8 cellular contexts compared by ENCODE assay signal in the genomic region with DNA sequence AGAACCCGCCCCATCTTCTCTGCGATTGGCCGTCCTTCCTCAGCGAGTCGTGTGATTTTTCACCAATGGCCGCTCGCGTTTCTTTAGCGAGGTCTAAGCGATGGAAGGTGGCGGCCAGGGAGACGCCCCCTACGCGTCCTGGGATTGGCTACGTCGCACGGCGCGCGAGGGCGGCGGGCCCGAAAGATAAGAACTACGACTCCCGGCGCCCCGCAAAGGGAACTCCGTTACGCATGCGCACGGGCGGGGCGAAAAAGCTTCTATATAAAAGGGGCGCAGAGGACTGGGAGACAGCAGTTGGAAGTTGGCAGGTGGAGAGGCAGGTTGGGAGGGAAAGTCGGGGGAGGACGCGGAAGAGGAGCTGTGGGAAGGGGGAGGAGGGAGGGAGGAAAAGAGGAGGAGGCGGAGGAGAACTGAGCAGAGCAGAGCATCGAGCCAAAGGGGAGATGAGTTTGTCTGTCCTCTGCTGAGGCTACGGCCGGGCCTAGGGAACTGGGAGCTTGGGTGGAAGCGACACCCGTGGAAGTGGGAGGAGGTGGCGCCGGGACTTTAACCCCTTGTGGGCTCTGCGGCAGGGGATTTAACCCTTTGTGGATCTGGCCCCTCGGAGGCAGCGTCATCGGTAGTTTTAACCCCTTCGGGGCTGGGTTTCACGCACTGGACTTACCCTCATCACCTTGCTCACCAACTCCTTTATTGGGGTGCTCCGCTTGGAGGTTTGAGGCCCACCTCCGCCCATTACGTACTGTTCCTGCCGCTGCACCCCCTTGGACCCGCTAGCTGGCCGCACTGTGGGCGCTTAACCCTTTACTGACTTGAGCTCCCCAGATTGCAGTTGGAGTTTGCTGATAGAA. TPM values are rescaled to one million over a fixed set of nuclear protein-coding genes. Genes with fewer than 3 reads are reported as not detected.
DNase-seq lines count a peak whose midpoint lies in the region; ATAC-seq and TF ChIP-seq lines count a peak whose summit lies in the region.

HEXIM1 (plus strand) TSS at position 293 of the 854 bp plus-strand sequence. CDS start 716 bp downstream, outside the sequence.

- H3K27ac ChIP-seq in KMS-11 (peak within 1 kb of the TSS; percentile 90), Peyer's patch (peak within 1 kb of the TSS; percentile 88 to 99 (median 96)), esophagus (ENCODE audit: low read depth in 2 of 2, low read length in 1 of 2) (peak within 1 kb of the TSS; percentile 98 to 99)

- 0% methylated on average over 58 of the region's 58 CpGs for WGBS in esophagus, 2 donors

- no peaks in the 10 kb centered on the region for H4K20me1 ChIP-seq in KMS-11 (ENCODE audit: insufficient read depth)

- peak; percentile 99 to 100 for TF ChIP-seq POLR2A in Peyer's patch (IDR thresholded peaks at IDR 0.05)

- H3K27me3 ChIP-seq in KMS-11 (ENCODE audit: insufficient read depth, low read depth) (no peaks in the 10 kb centered on the region), Peyer's patch (no peaks in the 10 kb centered on the region), esophagus (ENCODE audit: control insufficient read depth in 1 of 2, insufficient read depth in 2 of 2, low read length in 2 of 2) (no peaks in the 10 kb centered on the region), mucosa of stomach (ENCODE audit: control insufficient read depth, insufficient read depth, low read length) (no peaks in the 10 kb centered on the region)

- H2AFZ ChIP-seq in KMS-11 (ENCODE audit: low read depth), result peak within 1 kb of the TSS; percentile 58

- peak within 1 kb of the TSS; percentile 93 for H3K4me2 ChIP-seq in KMS-11

- peak; percentile 56 for ATAC-seq in GM21737 (IDR thresholded peaks at IDR 0.05; ENCODE audit: unreplicated experiment)

- no peaks in the 10 kb centered on the region for H3K9me3 ChIP-seq in Peyer's patch
- no peaks in the 10 kb centered on the region for H3K9me3 ChIP-seq in esophagus (ENCODE audit: control insufficient read depth in 2 of 2, insufficient read depth in 1 of 2, low read depth in 1 of 2, low read length in 1 of 2)
- H3K9me3 ChIP-seq in mucosa of stomach (ENCODE audit: control insufficient read depth, low read length), result no peaks in the 10 kb centered on the region

- DNase-seq in DMS53 (lab: John Stamatoyannopoulos, UW) (peak; percentile 100), Peyer's patch (peak; percentile 99 to 100 (median 99))
- DNase-seq in activated T-cell treated with anti-CD3 and anti-CD28 coated beads, Interleukin-2, amount 50 U/mL, for 48 hours, result peak; percentile 100
- peak; percentile 97 to 98 for DNase-seq in stimulated activated CD8-positive, alpha-beta memory T cell treated with anti-CD3 and anti-CD28 coated beads, Interleukin-7, amount 100 ng/mL, for 1 hour (ENCODE audit: low read depth in 2 of 2)

- H3K4me1 ChIP-seq in KMS-11 (ENCODE audit: low read depth, poor library complexity, severe bottlenecking) (peaks cover 39% of the 10 kb centered on the region), Peyer's patch (peaks cover 3 to 48% (median 24%) of the 10 kb centered on the region in 4 donors), esophagus (ENCODE audit: control insufficient read depth in 2 of 2, insufficient read depth in 2 of 2, low read length in 1 of 2) (peaks cover 2 to 5% of the 10 kb centered on the region in 2 donors), mucosa of stomach (ENCODE audit: control insufficient read depth, insufficient read depth, low read length) (peaks cover 39% of the 10 kb centered on the region)

- H3K9ac ChIP-seq in KMS-11, result peak within 1 kb of the TSS; percentile 85
- peak within 1 kb of the TSS; percentile 93 for H3K9ac ChIP-seq in mucosa of stomach (ENCODE audit: low read length)

- H3K4me3 ChIP-seq in KMS-11 (IDR thresholded peaks at IDR 0.05; ENCODE audit: insufficient read depth, low read depth, low read length), result peak within 1 kb of the TSS; percentile 46
- peak within 1 kb of the TSS; percentile 65 to 83 (median 72) for H3K4me3 ChIP-seq in Peyer's patch
- peak within 1 kb of the TSS; percentile 80 to 96 for H3K4me3 ChIP-seq in esophagus (ENCODE audit: low read depth in 1 of 2, low read length in 2 of 2)
- peak within 1 kb of the TSS; percentile 95 for H3K4me3 ChIP-seq in mucosa of stomach (ENCODE audit: low read length)

- H3K36me3 ChIP-seq in KMS-11 (ENCODE audit: insufficient read depth), result no peaks in the 10 kb centered on the region
- H3K36me3 ChIP-seq in Peyer's patch, result no peaks in the 10 kb centered on the region
- H3K36me3 ChIP-seq in esophagus (ENCODE audit: control insufficient read depth in 2 of 2, insufficient read depth in 2 of 2, low read length in 1 of 2), result no peaks in the 10 kb centered on the region
- H3K36me3 ChIP-seq in mucosa of stomach (ENCODE audit: control insufficient read depth, insufficient read depth, low read length), result no peaks in the 10 kb centered on the region

- peaks cover 19% of the 10 kb centered on the region; the same call in 1 of the 2 replicates for H3K79me2 ChIP-seq in KMS-11 (ENCODE audit: insufficient read depth, low read depth)

- TF ChIP-seq CTCF in KMS-11 (conservative IDR thresholded peaks at IDR 0.05; ENCODE audit: low read depth, low read length) (no peak), Peyer's patch (IDR thresholded peaks at IDR 0.05) (peak in 2 of 6 experiments; percentile 3 to 6)

RNA-seq across cellular contexts. Expression of gene HEXIM1, which starts in this region (rescaled TPM):
- total RNA-seq in Peyer's patch, result 10 to 100 TPM; 24.3 to 41.8 (median 31.7) TPM
- 10 to 100 TPM; 20.4 to 24.2 TPM for polyA plus RNA-seq in esophagus

Comparison
In these comparisons a context has a peak if more than half of its experiments do, and no peak if none do; other contexts are left out.
1. Peak in every context shown above with its lines: DNase-seq, ATAC-seq, H3K4me3 ChIP-seq and H3K27ac ChIP-seq.